Comparison of ENCODE assay signal across 24 cellular contexts in the genomic region with DNA sequence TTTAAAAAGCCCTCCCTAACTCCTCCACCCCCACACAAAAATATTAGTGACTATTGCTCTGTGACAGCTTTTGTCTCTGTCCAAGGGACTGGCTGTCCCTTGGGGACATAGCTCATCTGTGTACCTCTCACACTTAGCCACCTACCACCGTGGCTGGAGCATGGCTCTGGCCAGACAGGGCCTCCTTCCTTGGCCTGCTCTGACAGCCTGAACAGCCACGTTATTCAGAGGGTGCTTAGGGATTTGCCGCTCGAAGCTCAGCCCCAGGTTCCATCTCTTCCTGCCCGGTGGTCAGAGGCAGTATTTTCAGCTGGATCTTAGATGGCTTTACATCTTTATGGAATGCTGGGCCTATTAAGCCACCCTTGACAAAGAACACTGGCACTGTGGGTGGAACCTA.
"Had no signal": no experiment of that assay in that cellular context is flagged by ENCODE, and none has a peak within 500 bp of the region (broad histone marks: within the 10 kb centered on the region; RNA-seq: fewer than 3 reads in every experiment).

No MANE protein-coding gene starts in this region.

- H3K4me1 Mint-ChIP-seq: activated CD8-positive, alpha-beta memory T cell treated with anti-CD3 and anti-CD28 coated beads, Interleukin-2, amount 10 ng/mL, durations not matched to agents 7 days and 5 days had no signal

- H3K27ac ChIP-seq: body of pancreas, colonic mucosa, foreskin keratinocyte, left ventricle myocardium inferior, psoas muscle, stomach, testis had no signal

- H3K4me3 Mint-ChIP-seq: activated CD4-positive, alpha-beta memory T cell treated with anti-CD3 and anti-CD28 coated beads for 36 hours; activated CD8-positive, alpha-beta memory T cell treated with anti-CD3 and anti-CD28 coated beads, Interleukin-2, amount 10 ng/mL, durations not matched to agents 7 days and 5 days; activated naive CD8-positive, alpha-beta T cell treated with anti-CD3 and anti-CD28 coated beads, Interleukin-2, amount 10 ng/mL, durations not matched to agents 7 days and 5 days; activated T-helper 17 cell treated with anti-CD3 and anti-CD28 coated beads, Interleukin-2, amount 50 U/mL, for 72 hours; nephron progenitor cell; stimulated activated effector memory CD8-positive, alpha-beta T cell treated with anti-CD3 and anti-CD28 coated beads, Interleukin-12 subunit alpha, Interleukin-12 subunit beta, amount 100 ng/mL, for 72 hours; type B pancreatic cell; WTC11 had no signal

- H3K4me1 ChIP-seq: colonic mucosa had no signal

- H3K4me3 ChIP-seq: body of pancreas, colonic mucosa, left ventricle myocardium inferior, psoas muscle, stomach, testis had no signal

- ATAC-seq: activated CD8-positive, alpha-beta memory T cell treated with anti-CD3 and anti-CD28 coated beads, Interleukin-2, amount 10 ng/mL, durations not matched to agents 7 days and 5 days; activated T-helper 17 cell treated with anti-CD3 and anti-CD28 coated beads, Interleukin-2, amount 50 U/mL, for 72 hours; body of pancreas; foreskin keratinocyte; sciatic nerve; stimulated activated effector memory CD8-positive, alpha-beta T cell treated with anti-CD3 and anti-CD28 coated beads, Interleukin-12 subunit alpha, Interleukin-12 subunit beta, amount 100 ng/mL, for 72 hours; WTC11 had no signal

- H3K27ac Mint-ChIP-seq: activated CD4-positive, alpha-beta memory T cell treated with anti-CD3 and anti-CD28 coated beads for 36 hours; activated CD8-positive, alpha-beta memory T cell treated with anti-CD3 and anti-CD28 coated beads, Interleukin-2, amount 10 ng/mL, durations not matched to agents 7 days and 5 days; activated naive CD8-positive, alpha-beta T cell treated with anti-CD3 and anti-CD28 coated beads, Interleukin-2, amount 10 ng/mL, durations not matched to agents 7 days and 5 days; nephron progenitor cell; WTC11 had no signal

- H3K36me3 Mint-ChIP-seq: activated CD4-positive, alpha-beta memory T cell treated with anti-CD3 and anti-CD28 coated beads for 36 hours; WTC11 had no signal

- DNase-seq: activated CD4-positive, alpha-beta memory T cell treated with anti-CD3 and anti-CD28 coated beads for 36 hours; activated CD4-positive, alpha-beta T cell treated with anti-CD3 and anti-CD28 coated beads for 4 hours; activated CD8-positive, alpha-beta memory T cell treated with anti-CD3 and anti-CD28 coated beads, Interleukin-2, amount 10 ng/mL, durations not matched to agents 7 days and 5 days; activated naive CD4-positive, alpha-beta T cell; activated naive CD8-positive, alpha-beta T cell treated with anti-CD3 and anti-CD28 coated beads, Interleukin-2, amount 10 ng/mL, durations not matched to agents 7 days and 5 days; activated T-cell treated with anti-CD3 and anti-CD28 coated beads, Interleukin-2, amount 50 U/mL, for 1 hour; body of pancreas; central memory CD4-positive, alpha-beta T cell; colonic mucosa; foreskin keratinocyte; kidney; left ventricle myocardium inferior; mammary epithelial cell; midbrain; nephron progenitor cell; psoas muscle; stimulated activated CD4-positive, alpha-beta T cell treated with anti-CD3 and anti-CD28 coated beads, Interleukin-4, amount 100 ng/mL, for 24 hours; testis had no signal

- H3K9me3 ChIP-seq: body of pancreas, colonic mucosa, left ventricle myocardium inferior, psoas muscle, stomach, testis had no signal

- H3K36me3 ChIP-seq: colonic mucosa had no signal

- FAIRE-seq: kidney had no signal

- H3K27me3 ChIP-seq: body of pancreas, colonic mucosa, foreskin keratinocyte, testis had no signal

- H3K9me3 Mint-ChIP-seq: activated CD4-positive, alpha-beta memory T cell treated with anti-CD3 and anti-CD28 coated beads for 36 hours; activated naive CD8-positive, alpha-beta T cell treated with anti-CD3 and anti-CD28 coated beads, Interleukin-2, amount 10 ng/mL, durations not matched to agents 7 days and 5 days; activated T-helper 17 cell treated with anti-CD3 and anti-CD28 coated beads, Interleukin-2, amount 50 U/mL, for 72 hours; nephron progenitor cell; stimulated activated effector memory CD8-positive, alpha-beta T cell treated with anti-CD3 and anti-CD28 coated beads, Interleukin-12 subunit alpha, Interleukin-12 subunit beta, amount 100 ng/mL, for 72 hours; type B pancreatic cell; WTC11 had no signal
